1 cellular context compared by ENCODE assay signal in genomic region chr10:133258818-133259602, GRCh38.
TF ChIP-seq lines count a peak whose summit lies in the region.

No MANE protein-coding gene starts in this region.

TF ChIP-seq in HEK293, 187 proteins besides CTCF, POLR2A, EP300 and RAD21 (continued from another document):
- TF ChIP-seq ZBTB11 (tag by site-specific recombination; conservative IDR thresholded peaks at IDR 0.05; ENCODE audit: low read depth) = no peak
- TF ChIP-seq ZNF221 (tag by site-specific recombination; IDR thresholded peaks at IDR 0.05; ENCODE audit: borderline replicate concordance) = no peak
- no peak for TF ChIP-seq EGR2 (tag by site-specific recombination; IDR thresholded peaks at IDR 0.05; ENCODE audit: low read depth)
- no peak for TF ChIP-seq ZNF311 (tag by site-specific recombination; IDR thresholded peaks at IDR 0.05; ENCODE audit: borderline replicate concordance)
- TF ChIP-seq KLF10 (tag by site-specific recombination; IDR thresholded peaks at IDR 0.05) = no peak
- peak; percentile 25; the same call in 1 of the 2 replicates for TF ChIP-seq ZNF623 (tag by site-specific recombination; IDR thresholded peaks at IDR 0.05)
- no peak for TF ChIP-seq ZBTB48 (tag by site-specific recombination; IDR thresholded peaks at IDR 0.05)
- no peak for TF ChIP-seq ZNF626 (tag by site-specific recombination; IDR thresholded peaks at IDR 0.05)
- TF ChIP-seq ZNF248 (tag by site-specific recombination; IDR thresholded peaks at IDR 0.05) = no peak
- peak; percentile 64 for TF ChIP-seq GLIS1 (tag by site-specific recombination; IDR thresholded peaks at IDR 0.05)
- TF ChIP-seq SCRT1 (tag by site-specific recombination; IDR thresholded peaks at IDR 0.05; ENCODE audit: borderline replicate concordance) = no peak
- TF ChIP-seq SP3 (tag by site-specific recombination; IDR thresholded peaks at IDR 0.05) = no peak
